Comparison of ENCODE assay signal across 1 cellular context in the genomic region with DNA sequence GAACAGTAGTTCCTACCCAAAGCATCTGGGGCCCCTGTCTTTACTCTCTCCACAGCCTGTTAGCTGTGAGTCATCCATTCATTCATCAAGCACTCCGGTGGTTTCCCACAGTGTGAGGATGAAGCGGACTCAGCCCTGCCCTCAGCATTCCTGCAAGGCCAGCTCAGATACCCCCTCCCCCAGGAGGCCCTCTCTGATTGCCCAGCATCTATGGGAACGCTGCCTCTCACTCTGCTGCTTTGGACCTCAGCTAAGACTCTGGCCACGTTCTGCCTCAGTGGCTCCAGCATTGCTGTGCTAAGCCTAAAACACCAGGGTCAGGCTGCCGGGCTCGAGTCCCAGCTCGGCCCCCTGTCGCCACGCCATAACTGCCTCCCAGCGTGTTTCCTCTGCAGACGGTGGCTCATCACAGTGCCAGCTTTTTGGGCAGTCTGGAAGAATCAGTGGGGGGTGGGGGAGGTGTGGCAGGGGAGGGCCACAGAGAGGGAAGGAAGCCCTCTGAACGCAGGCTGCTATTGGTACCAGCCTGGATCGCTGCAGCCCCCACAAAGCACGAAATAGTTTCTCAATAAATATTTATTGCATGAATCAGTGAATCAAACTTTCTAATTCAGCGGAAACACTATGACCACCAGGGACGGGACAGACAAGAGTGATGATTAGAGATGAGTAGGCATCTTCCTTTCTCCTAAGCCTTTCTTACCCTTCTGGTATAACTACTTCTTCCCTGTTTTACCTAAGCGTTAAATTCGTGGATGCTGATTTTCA.
TF ChIP-seq lines count a peak whose summit lies in the region.

No MANE protein-coding gene starts in this region.

TF ChIP-seq in HCT116, 20 proteins besides CTCF, POLR2A, EP300 and RAD21 (continued from another document):
- TF ChIP-seq ZBTB33 (IDR thresholded peaks at IDR 0.05; ENCODE audit: extremely low read depth, insufficient replicate concordance, low read length) (no peak), ELF1 (IDR thresholded peaks at IDR 0.05; ENCODE audit: borderline replicate concordance, low read depth) (no peak)
